Comparison of ENCODE assay signal across 8 cellular contexts in genomic region chr4:9762823-9763475, GRCh38. TPM values are rescaled to one million over a fixed set of nuclear protein-coding genes. Genes with fewer than 3 reads are reported as not detected.
DNase-seq lines count a peak whose midpoint lies in the region; ATAC-seq and TF ChIP-seq lines count a peak whose summit lies in the region.

No MANE protein-coding gene starts in this region.

- H2AFZ ChIP-seq in neural progenitor cell (replicated peaks), result peak overlapping the region; percentile 87

- no peaks in the 10 kb centered on the region for H3K9me3 Mint-ChIP-seq in T-helper 2 cell treated with Interferon-gamma antibody and Interleukin-4, amounts not matched to agents 5 μg/mL and 100 μg/mL, for 36 hours
- peaks cover 5% of the 10 kb centered on the region for H3K9me3 Mint-ChIP-seq in neural progenitor cell

- no peak overlapping the region for H3K4me3 Mint-ChIP-seq in T-helper 2 cell treated with Interferon-gamma antibody and Interleukin-4, amounts not matched to agents 5 μg/mL and 100 μg/mL, for 36 hours
- H3K4me3 Mint-ChIP-seq in neural progenitor cell, result no peak overlapping the region

- peaks cover 12% of the 10 kb centered on the region for H3K27me3 Mint-ChIP-seq in T-helper 2 cell treated with Interferon-gamma antibody and Interleukin-4, amounts not matched to agents 5 μg/mL and 100 μg/mL, for 36 hours (ENCODE audit: low read depth)
- peaks cover 14% of the 10 kb centered on the region for H3K27me3 Mint-ChIP-seq in neural progenitor cell (ENCODE audit: insufficient read depth, low read depth)

- no peak overlapping the region for H3K4me2 ChIP-seq in neural progenitor cell

- no peaks in the 10 kb centered on the region for H3K36me3 ChIP-seq in GM06990 (ENCODE audit: control insufficient read depth, insufficient read depth, low read length)
- H3K36me3 ChIP-seq in neural progenitor cell, result no peaks in the 10 kb centered on the region

- H4K20me1 ChIP-seq in neural progenitor cell (ENCODE audit: low read depth), result no peaks in the 10 kb centered on the region

- no peaks in the 10 kb centered on the region for H3F3A ChIP-seq in neural progenitor cell (ENCODE audit: low read depth)

- peak; percentile 64 for TF ChIP-seq CTCF in GM06990 (IDR thresholded peaks at IDR 0.05; ENCODE audit: insufficient read depth, low read length, poor library complexity, severe bottlenecking)
- peak; percentile 81 for TF ChIP-seq CTCF in neural progenitor cell (IDR thresholded peaks at IDR 0.05)

- H3K4me1 ChIP-seq in neural progenitor cell, result no peaks in the 10 kb centered on the region

- H3K36me3 Mint-ChIP-seq in T-helper 2 cell treated with Interferon-gamma antibody and Interleukin-4, amounts not matched to agents 5 μg/mL and 100 μg/mL, for 36 hours (ENCODE audit: low read depth), result no peaks in the 10 kb centered on the region
- H3K36me3 Mint-ChIP-seq in neural progenitor cell, result no peaks in the 10 kb centered on the region

- H3K27ac Mint-ChIP-seq in T-helper 2 cell treated with Interferon-gamma antibody and Interleukin-4, amounts not matched to agents 5 μg/mL and 100 μg/mL, for 36 hours, result no peak overlapping the region
- H3K27ac Mint-ChIP-seq in neural progenitor cell, result no peak overlapping the region

- no peaks in the 10 kb centered on the region for H3K4me1 Mint-ChIP-seq in T-helper 2 cell treated with Interferon-gamma antibody and Interleukin-4, amounts not matched to agents 5 μg/mL and 100 μg/mL, for 36 hours (ENCODE audit: low read depth)
- peaks cover 3% of the 10 kb centered on the region for H3K4me1 Mint-ChIP-seq in neural progenitor cell

- no peak overlapping the region for H3K9ac ChIP-seq in neural progenitor cell

- H3K79me2 ChIP-seq in neural progenitor cell (ENCODE audit: low read depth), result no peaks in the 10 kb centered on the region

- ATAC-seq in HG03521 (IDR thresholded peaks at IDR 0.05; ENCODE audit: unreplicated experiment), result no peak

- H3K27ac ChIP-seq in neural progenitor cell, result no peak overlapping the region

- no peaks in the 10 kb centered on the region for H3K9me3 ChIP-seq in neural progenitor cell (ENCODE audit: low read depth)

- DNase-seq in AG08395 (ENCODE audit: low spot score), result peak; percentile 74
- DNase-seq in GM06990 (ENCODE audit: extremely low read depth, insufficient read length), result peak; percentile 34
- peak; percentile 42 for DNase-seq in NCI-H1436 (lab: John Stamatoyannopoulos, UW)
- DNase-seq in T-helper 2 cell treated with Interferon-gamma antibody and Interleukin-4, amounts not matched to agents 5 μg/mL and 100 μg/mL, for 36 hours (ENCODE audit: low spot score), result peak; percentile 17
- peak; percentile 56 for DNase-seq in fibroblast of gingiva (ENCODE audit: low read depth)
- peak; percentile 88 for DNase-seq in neural progenitor cell (ENCODE audit: low spot score)
- no peak for DNase-seq in NCI-H446 treated with DMSO at 0.1 percent for 48 hours (lab: John Stamatoyannopoulos, UW)

- no peak overlapping the region for H3K4me3 ChIP-seq in GM06990 (replicated peaks; ENCODE audit: low read depth, low read length)
- no peak overlapping the region for H3K4me3 ChIP-seq in neural progenitor cell

- H3K27me3 ChIP-seq in GM06990 (replicated peaks; ENCODE audit: control insufficient read depth, insufficient read depth, low read length) (no peaks in the 10 kb centered on the region), neural progenitor cell (peaks cover 19% of the 10 kb centered on the region)

RNA-seq across cellular contexts. Expression of gene DRD5, which starts 18.5 kb away (rescaled TPM):
- 0.06 TPM in 1 of 2 replicates, not detected in the other for total RNA-seq in neural progenitor cell (ENCODE audit: low replicate concordance)
